ENCODE assay signal across 14 cellular contexts in the genomic region with DNA sequence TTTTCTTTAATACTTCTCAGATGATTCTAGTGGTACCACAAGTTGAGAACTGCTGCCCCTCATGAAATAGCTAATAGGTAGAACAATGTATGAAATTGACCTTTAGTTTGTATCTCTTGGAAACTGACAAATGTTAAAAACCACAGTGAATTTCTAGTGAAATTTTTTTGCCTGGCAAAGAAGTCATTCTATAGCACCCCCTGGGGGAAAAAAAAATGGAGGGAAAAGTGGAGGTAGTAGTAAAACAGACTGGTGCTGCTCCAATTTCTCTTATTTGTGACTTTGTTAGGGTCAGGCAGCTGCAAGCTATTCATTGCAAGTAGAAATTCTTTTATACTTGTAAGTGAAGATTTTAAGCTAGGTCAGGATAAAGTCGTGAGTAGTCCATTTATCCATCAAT.
DNase-seq lines count a peak whose midpoint lies in the region; ATAC-seq, FAIRE-seq and TF ChIP-seq lines count a peak whose summit lies in the region.
"Had no signal": no experiment of that assay in that cellular context is flagged by ENCODE, and none has a peak within 500 bp of the region (broad histone marks: within the 10 kb centered on the region; RNA-seq: fewer than 3 reads in every experiment).

No MANE protein-coding gene starts in this region.

- ATAC-seq in HG03095 (IDR thresholded peaks at IDR 0.05; ENCODE audit: unreplicated experiment) = no peak
- ATAC-seq: activated T-cell treated with anti-CD3 and anti-CD28 coated beads, Interleukin-2, amount 50 U/mL, for 4 hours; stimulated activated naive CD8-positive, alpha-beta T cell treated with anti-CD3 and anti-CD28 coated beads, Interleukin-15, amount 100 ng/mL, for 72 hours had no signal

- peak; percentile 30 for FAIRE-seq in H54 (lab: Jason Lieb, UNC)

- intact Hi-C loops in posterior vena cava (cut with DNase I) = no loop called here

- H3K4me3 ChIP-seq in AG10803 (ENCODE audit: low read length) = no peak overlapping the region
- H3K4me3 ChIP-seq in fibroblast of villous mesenchyme (ENCODE audit: low read depth, low read length) = no peak overlapping the region
- H3K4me3 ChIP-seq: HAP-1 had no signal

- no peak for TF ChIP-seq POLR2A in H54 (IDR thresholded peaks at IDR 0.05; ENCODE audit: low read depth, low read length)

- peak; percentile 25 for TF ChIP-seq CTCF in AG10803 (conservative IDR thresholded peaks at IDR 0.05; ENCODE audit: low read length)
- TF ChIP-seq CTCF in fibroblast of villous mesenchyme (IDR thresholded peaks at IDR 0.05; ENCODE audit: insufficient read depth, low read depth, low read length) = peak; percentile 26

- DNase-seq in AG10803 (ENCODE audit: low read depth) = no peak
- no peak for DNase-seq in H54 (ENCODE audit: insufficient read length, low spot score)
- peak; percentile 60 for DNase-seq in RPMI8226
- DNase-seq in fibroblast of villous mesenchyme (ENCODE audit: low read depth) = peak; percentile 5
- no peak for DNase-seq in CD1c-positive myeloid dendritic cell (ENCODE audit: extremely low spot score)
- DNase-seq in posterior vena cava (ENCODE audit: low spot score) = no peak
- no peak for DNase-seq in NOMO-1 (lab: John Stamatoyannopoulos, UW; ENCODE audit: unreplicated experiment in 2 of 2)
- DNase-seq: activated B cell treated with CpG ODN at 0.5 μM for 24 hours; activated T-cell treated with anti-CD3 and anti-CD28 coated beads, Interleukin-2, amount 50 U/mL, for 4 hours; anterior cingulate cortex; SHP77 treated with DMSO at 0.1 percent for 48 hours; stimulated activated naive CD8-positive, alpha-beta T cell treated with anti-CD3 and anti-CD28 coated beads, Interleukin-15, amount 100 ng/mL, for 72 hours had no signal

Comparison
In these comparisons a context has a peak if more than half of its experiments do, and no peak if none do; other contexts are left out.
1. DNase-seq: peak in RPMI8226 (single experiment) and fibroblast of villous mesenchyme (single experiment); none in AG10803 (single experiment), H54 (single experiment), CD1c-positive myeloid dendritic cell (single experiment), posterior vena cava (single experiment) and NOMO-1 (0 of 2).